Comparison of ENCODE assay signal across 7 cellular contexts in the genomic region with DNA sequence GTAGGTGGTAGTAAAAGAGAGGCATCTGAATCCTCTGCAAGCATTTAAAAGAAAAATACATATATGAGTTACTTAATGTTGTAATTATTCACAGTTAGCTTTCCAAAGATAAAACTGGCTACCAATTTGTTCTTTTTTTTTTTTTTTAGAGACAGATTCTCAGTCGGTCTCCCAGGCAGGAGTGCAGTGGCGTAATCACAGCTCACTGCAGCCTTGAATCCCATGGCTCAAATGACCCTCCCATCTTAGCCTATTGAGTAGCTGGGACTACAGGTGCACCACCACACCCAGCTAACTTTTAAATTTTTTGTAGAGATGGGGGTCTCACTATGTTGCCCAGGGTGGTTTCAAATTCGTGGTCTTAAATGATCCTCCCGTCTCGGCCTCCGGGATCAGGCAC.
"Had no signal": no experiment of that assay in that cellular context is flagged by ENCODE, and none has a peak within 500 bp of the region (broad histone marks: within the 10 kb centered on the region; RNA-seq: fewer than 3 reads in every experiment).

No MANE protein-coding gene starts in this region.

- H3K4me3 Mint-ChIP-seq: IgD-negative memory B cell had no signal

- H3K4me3 ChIP-seq: K562 had no signal

- H3K9me3 Mint-ChIP-seq: IgD-negative memory B cell had no signal

- DNase-seq: IMR-90, KBM-7, KG1 had no signal

- ATAC-seq: HepG2, K562 had no signal

- H3K27me3 Mint-ChIP-seq: IgD-negative memory B cell had no signal

- H3K27ac ChIP-seq: HL-60 had no signal

- H3K36me3 Mint-ChIP-seq: IgD-negative memory B cell had no signal
